Comparison of ENCODE assay signal across 1 cellular context in the genomic region with DNA sequence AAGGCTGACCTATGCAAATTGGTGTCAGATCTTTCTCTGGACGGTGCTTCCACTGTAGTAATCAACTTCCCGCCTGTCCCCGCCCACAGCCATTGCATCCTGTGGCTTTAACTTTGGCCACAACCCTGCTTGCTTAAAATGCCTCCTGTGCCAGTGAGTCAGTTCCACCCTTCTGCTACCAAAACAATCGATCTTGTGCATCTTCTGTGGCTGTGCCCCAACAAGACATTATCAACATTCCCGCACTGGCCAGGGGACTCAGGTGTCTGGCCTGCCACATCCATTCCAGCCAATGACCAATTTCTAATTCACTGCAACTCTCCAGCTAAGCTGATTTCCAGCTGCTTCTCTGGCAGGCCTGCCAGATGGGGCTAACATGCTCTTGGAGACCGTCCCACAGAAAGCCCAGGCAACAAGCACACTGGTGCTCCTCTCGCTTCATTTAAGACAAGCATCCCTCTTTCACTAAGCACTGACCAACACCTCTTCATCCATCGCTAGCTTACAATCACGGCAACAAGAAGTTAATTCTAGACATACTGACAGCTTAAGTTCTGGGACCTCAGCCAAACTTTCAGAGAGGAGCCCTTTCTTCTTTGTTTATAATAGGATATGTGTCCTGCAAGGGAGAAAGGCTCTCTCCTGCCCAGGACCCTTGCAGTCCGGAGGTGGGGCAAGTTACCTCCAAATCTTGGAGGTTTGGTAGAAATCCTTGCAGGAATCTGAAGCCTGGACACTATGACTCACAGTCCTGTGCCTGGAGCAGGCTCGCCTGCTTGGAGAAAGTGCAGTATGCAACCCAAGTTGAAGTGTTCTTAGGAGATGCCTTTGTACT.
TF ChIP-seq lines count a peak whose summit lies in the region.

No MANE protein-coding gene starts in this region.

TF ChIP-seq in WTC11, 78 proteins besides CTCF, POLR2A, EP300 and RAD21 (continued from another document):
- TF ChIP-seq AFF4 (CRISPR knock-in tag; IDR thresholded peaks at IDR 0.05; ENCODE audit: borderline replicate concordance), result no peak
- no peak for TF ChIP-seq NFE2L1 (CRISPR knock-in tag; IDR thresholded peaks at IDR 0.05)
- TF ChIP-seq, protein P1, sequence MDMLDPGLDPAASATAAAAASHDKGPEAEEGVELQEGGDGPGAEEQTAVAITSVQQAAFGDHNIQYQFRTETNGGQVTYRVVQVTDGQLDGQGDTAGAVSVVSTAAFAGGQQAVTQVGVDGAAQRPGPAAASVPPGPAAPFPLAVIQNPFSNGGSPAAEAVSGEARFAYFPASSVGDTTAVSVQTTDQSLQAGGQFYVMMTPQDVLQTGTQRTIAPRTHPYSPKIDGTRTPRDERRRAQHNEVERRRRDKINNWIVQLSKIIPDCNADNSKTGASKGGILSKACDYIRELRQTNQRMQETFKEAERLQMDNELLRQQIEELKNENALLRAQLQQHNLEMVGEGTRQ (CRISPR knock-in tag; IDR thresholded peaks at IDR 0.05), result no peak
- no peak for TF ChIP-seq ATF6 (CRISPR knock-in tag; IDR thresholded peaks at IDR 0.05)
